In genomic region chr4:10018818-10019438, GRCh38 we compare ENCODE assay signal across 8 cellular contexts. TPM values are rescaled to one million over a fixed set of nuclear protein-coding genes. Genes with fewer than 3 reads are reported as not detected.
A peak's percentile ranks its signal among the peaks of the same experiment; 100 is the strongest.
DNase-seq lines count a peak whose midpoint lies in the region; ATAC-seq and TF ChIP-seq lines count a peak whose summit lies in the region.

No MANE protein-coding gene starts in this region.

- peak; percentile 59 for TF ChIP-seq POLR2A in GM15510 (IDR thresholded peaks at IDR 0.05; ENCODE audit: borderline replicate concordance, extremely low read depth, insufficient read length)

- DNase-seq in NCI-H187 treated with DMSO at 0.1 percent for 48 hours (lab: John Stamatoyannopoulos, UW) (peak; percentile 54), T47D (ENCODE audit: low read depth in 1 of 2, low spot score in 1 of 2) (peak; percentile 79 to 89), NCI-H510A (lab: John Stamatoyannopoulos, UW) (no peak)

- H3K9me3 ChIP-seq in iPS-18c (ENCODE audit: control insufficient read depth, insufficient read depth, low read length) (no peaks in the 10 kb centered on the region), skeletal muscle tissue (ENCODE audit: control insufficient read depth in 3 of 3, low read length in 3 of 3) (no peaks in the 10 kb centered on the region)

- peak; percentile 99 for TF ChIP-seq CTCF in VCaP (conservative IDR thresholded peaks at IDR 0.05)

- H3K9ac ChIP-seq in skeletal muscle tissue (ENCODE audit: low read depth in 1 of 3, low read length in 3 of 3): peak overlapping the region; percentile 57 to 86 (median 81)

- peak overlapping the region; percentile 34; the same call in 1 of the 2 replicates for H3K4me3 ChIP-seq in iPS-18c (ENCODE audit: insufficient read depth, low read depth, low read length)
- peak overlapping the region; percentile 75 to 83 (median 81) for H3K4me3 ChIP-seq in skeletal muscle tissue (ENCODE audit: low read length in 3 of 3)

- no peaks in the 10 kb centered on the region for H3K36me3 ChIP-seq in skeletal muscle tissue (ENCODE audit: control insufficient read depth in 3 of 3, insufficient read depth in 3 of 3, low read length in 3 of 3)

- peak overlapping the region; percentile 82 for H3K27ac ChIP-seq in VCaP
- peak overlapping the region; percentile 90 for H3K27ac ChIP-seq in skeletal muscle tissue (ENCODE audit: low read depth, low read length)

- in situ Hi-C loops in T47D (cut with HindIII; ENCODE audit: low pct_unique_long_range_greater_than_20kb, low sequenced_read_pairs): no loop called here

- no peaks in the 10 kb centered on the region for H3K27me3 ChIP-seq in skeletal muscle tissue (ENCODE audit: control insufficient read depth in 3 of 3, insufficient read depth in 3 of 3, low read length in 3 of 3)

- H3K4me1 ChIP-seq in skeletal muscle tissue (ENCODE audit: control insufficient read depth in 3 of 3, insufficient read depth in 3 of 3, low read length in 3 of 3): peaks cover 24 to 38% (median 33%) of the 10 kb centered on the region in 3 donors

- peak; percentile 96 for ATAC-seq in HG02870 (IDR thresholded peaks at IDR 0.05; ENCODE audit: unreplicated experiment)

RNA-seq across cellular contexts. Expression of gene SLC2A9, which starts 2.4 kb away (rescaled TPM):
- total RNA-seq in skeletal muscle tissue: 1.0 TPM
